ENCODE assay signal across 8 cellular contexts in genomic region chr2:201795608-201796477, GRCh38. TPM values are rescaled to one million over a fixed set of nuclear protein-coding genes. Genes with fewer than 3 reads are reported as not detected.
DNase-seq lines count a peak whose midpoint lies in the region; FAIRE-seq and TF ChIP-seq lines count a peak whose summit lies in the region.

No MANE protein-coding gene starts in this region.

- no peak overlapping the region for H3K4me3 Mint-ChIP-seq in activated T-helper 2 cell treated with anti-CD3 and anti-CD28 coated beads, Interferon-gamma antibody, Interleukin-2, Interleukin-4, amounts not matched to agents 10 μg/mL and 5 μg/mL and 100 μg/mL, durations not matched to agents 14 hours and 24 hours and 36 hours (ENCODE audit: low read depth)

- FAIRE-seq in TTC549 (lab: Jason Lieb, UNC) (peak; percentile 46), GM12891 (lab: Jason Lieb, UNC) (no peak)

- no peak overlapping the region for H3K27ac Mint-ChIP-seq in activated T-helper 2 cell treated with anti-CD3 and anti-CD28 coated beads, Interferon-gamma antibody, Interleukin-2, Interleukin-4, amounts not matched to agents 10 μg/mL and 5 μg/mL and 100 μg/mL, durations not matched to agents 14 hours and 24 hours and 36 hours

- no peak overlapping the region for H3K4me3 ChIP-seq in left ventricle myocardium inferior
- no peak overlapping the region for H3K4me3 ChIP-seq in stomach

- no peaks in the 10 kb centered on the region for H3K9me3 Mint-ChIP-seq in activated T-helper 2 cell treated with anti-CD3 and anti-CD28 coated beads, Interferon-gamma antibody, Interleukin-2, Interleukin-4, amounts not matched to agents 10 μg/mL and 5 μg/mL and 100 μg/mL, durations not matched to agents 14 hours and 24 hours and 36 hours

- intact Hi-C loops in left ventricle myocardium inferior (cut with micrococcal nuclease): loop anchor here (5.0 kb wide), 1 partner anchor 381 kb away; no protein-coding TSS in a partner anchor
- intact Hi-C loops in stomach (cut with DNase I; ENCODE audit: low total_unique reads): no loop called here
- intact Hi-C loops in activated T-helper 2 cell treated with anti-CD3 and anti-CD28 coated beads, Interferon-gamma antibody, Interleukin-2, Interleukin-4, amounts not matched to agents 10 μg/mL and 5 μg/mL and 100 μg/mL, durations not matched to agents 14 hours and 24 hours and 36 hours (cut with micrococcal nuclease): loop anchor here (5.0 kb wide), 1 partner anchor 381 kb away; no protein-coding TSS in a partner anchor

- no peak overlapping the region for H3K27ac ChIP-seq in left ventricle myocardium inferior (replicated peaks)
- no peak overlapping the region for H3K27ac ChIP-seq in stomach

- TF ChIP-seq EP300 in stomach (IDR thresholded peaks at IDR 0.05): no peak

- TF ChIP-seq POLR2A in stomach (IDR thresholded peaks at IDR 0.05): no peak
- TF ChIP-seq POLR2A in GM12891 (IDR thresholded peaks at IDR 0.05; ENCODE audit: low read depth, low read length): no peak

- H3K36me3 ChIP-seq in left ventricle myocardium inferior: no peaks in the 10 kb centered on the region
- H3K36me3 ChIP-seq in stomach: no peaks in the 10 kb centered on the region

- H3K4me1 ChIP-seq in left ventricle myocardium inferior: no peaks in the 10 kb centered on the region
- H3K4me1 ChIP-seq in stomach: no peaks in the 10 kb centered on the region

- H3K9me3 ChIP-seq in left ventricle myocardium inferior (replicated peaks) (no peaks in the 10 kb centered on the region), stomach (no peaks in the 10 kb centered on the region)

- peaks cover 10% of the 10 kb centered on the region for H3K27me3 Mint-ChIP-seq in activated T-helper 2 cell treated with anti-CD3 and anti-CD28 coated beads, Interferon-gamma antibody, Interleukin-2, Interleukin-4, amounts not matched to agents 10 μg/mL and 5 μg/mL and 100 μg/mL, durations not matched to agents 14 hours and 24 hours and 36 hours (ENCODE audit: low read depth)

- DNase-seq in Daoy (ENCODE audit: low read depth) (peak; percentile 69), KBM-7 (peak; percentile 56), left ventricle myocardium inferior (no peak), stomach (no peak), GM12891 (ENCODE audit: insufficient read length, low spot score) (no peak)
- DNase-seq in activated T-helper 2 cell treated with anti-CD3 and anti-CD28 coated beads, Interferon-gamma antibody, Interleukin-2, Interleukin-4, amounts not matched to agents 10 μg/mL and 5 μg/mL and 100 μg/mL, durations not matched to agents 14 hours and 24 hours and 36 hours (ENCODE audit: low spot score): no peak
- DNase-seq in effector CD8-positive, alpha-beta T cell (lab: John Stamatoyannopoulos, UW): no peak

- H3K27me3 ChIP-seq in left ventricle myocardium inferior (ENCODE audit: low read depth): peaks cover 2% of the 10 kb centered on the region
- no peaks in the 10 kb centered on the region for H3K27me3 ChIP-seq in stomach

- H3K36me3 Mint-ChIP-seq in activated T-helper 2 cell treated with anti-CD3 and anti-CD28 coated beads, Interferon-gamma antibody, Interleukin-2, Interleukin-4, amounts not matched to agents 10 μg/mL and 5 μg/mL and 100 μg/mL, durations not matched to agents 14 hours and 24 hours and 36 hours (ENCODE audit: low read depth): no peaks in the 10 kb centered on the region

- in situ Hi-C loops in KBM-7 (cut with MboI; ENCODE audit: low pct_unique_long_range_greater_than_20kb, low sequenced_read_pairs): no loop called here

- WGBS in stomach, 5 donors: 26 to 29% (median 29%) methylated on average over 5 of the region's 5 CpGs

- H3K4me1 Mint-ChIP-seq in activated T-helper 2 cell treated with anti-CD3 and anti-CD28 coated beads, Interferon-gamma antibody, Interleukin-2, Interleukin-4, amounts not matched to agents 10 μg/mL and 5 μg/mL and 100 μg/mL, durations not matched to agents 14 hours and 24 hours and 36 hours (ENCODE audit: low read depth): no peaks in the 10 kb centered on the region

- TF ChIP-seq CTCF in left ventricle myocardium inferior (IDR thresholded peaks at IDR 0.05; ENCODE audit: borderline replicate concordance) (peak; percentile 79), stomach (IDR thresholded peaks at IDR 0.05) (peak in 5 of 7 experiments; percentile 40 to 45 (median 43))

TF ChIP-seq in GM12891, 5 proteins besides CTCF, POLR2A, EP300 and RAD21:
- TF ChIP-seq POU2F2 (IDR thresholded peaks at IDR 0.05; ENCODE audit: low read depth, low read length) (no peak), SPI1 (IDR thresholded peaks at IDR 0.05; ENCODE audit: low read depth, low read length) (no peak), PAX5 (IDR thresholded peaks at IDR 0.05; ENCODE audit: insufficient read depth, low read length, severe bottlenecking) (no peak), TAF1 (IDR thresholded peaks at IDR 0.05; ENCODE audit: low read depth, low read length) (no peak), POLR2AphosphoS5 (IDR thresholded peaks at IDR 0.05; ENCODE audit: low read depth, low read length) (no peak)

RNA-seq across cellular contexts. Expression of gene CDK15, which starts 10.5 kb away (rescaled TPM):
- total RNA-seq in Daoy (2014; rRNA removed; shearing (Covaris generic)): 7.3 and 14.9 TPM in 2 replicates
- total RNA-seq in left ventricle myocardium inferior: 0.16 TPM
- total RNA-seq in stomach: 10 to 100 TPM in 1 of 5 donors, 1 to 10 TPM in 2, not detected in 2; 1.3 to 24.1 (median 3.6) TPM
- polyA plus RNA-seq in stomach: 1 to 10 TPM in 2 of 3 donors, under 1 TPM in 1; 0.08 to 6.0 (median 2.9) TPM
- polyA plus RNA-seq in GM12891 (2012; ENCODE audit: low read depth, missing spikeins): 0.03 TPM
- total RNA-seq in activated T-helper 2 cell treated with anti-CD3 and anti-CD28 coated beads, Interferon-gamma antibody, Interleukin-2, Interleukin-4, amounts not matched to agents 10 μg/mL and 5 μg/mL and 100 μg/mL, durations not matched to agents 14 hours and 24 hours and 36 hours: not detected in 2 replicates

RNA-seq across cellular contexts. Expression of gene ALS2, which starts 15.1 kb away (rescaled TPM):
- 25.2 and 27.5 TPM in 2 replicates for total RNA-seq in Daoy (2014; rRNA removed; shearing (Covaris generic))
- 42.0 TPM for total RNA-seq in left ventricle myocardium inferior
- total RNA-seq in stomach: 10 to 100 TPM in 4 of 5 donors, 1 to 10 TPM in 1; 8.1 to 48.4 (median 29.0) TPM
- polyA plus RNA-seq in stomach: 1 to 10 TPM; 4.1 to 7.4 (median 5.2) TPM
- polyA plus RNA-seq in GM12891 (2012; ENCODE audit: low read depth, missing spikeins): 4.1 TPM
- total RNA-seq in activated T-helper 2 cell treated with anti-CD3 and anti-CD28 coated beads, Interferon-gamma antibody, Interleukin-2, Interleukin-4, amounts not matched to agents 10 μg/mL and 5 μg/mL and 100 μg/mL, durations not matched to agents 14 hours and 24 hours and 36 hours: 11.3 and 14.3 TPM in 2 replicates

Comparison
In these comparisons a context has a peak if more than half of its experiments do, and no peak if none do; other contexts are left out.
1. DNase-seq: peak in Daoy (single experiment) and KBM-7 (single experiment); none in left ventricle myocardium inferior (single experiment), stomach (single experiment), GM12891 (single experiment), activated T-helper 2 cell treated with anti-CD3 and anti-CD28 coated beads, Interferon-gamma antibody, Interleukin-2, Interleukin-4, amounts not matched to agents 10 μg/mL and 5 μg/mL and 100 μg/mL, durations not matched to agents 14 hours and 24 hours and 36 hours (single experiment) and effector CD8-positive, alpha-beta T cell (single experiment).